In genomic region chr17:7484067-7484963, GRCh38 we compare ENCODE assay signal across 1 cellular context.
A peak's percentile ranks its signal among the peaks of the same experiment; 100 is the strongest.
TF ChIP-seq lines count a peak whose summit lies in the region.

TSS of gene POLR2A (plus strand) at chr17:7484366.

TF ChIP-seq in K562, 482 proteins besides CTCF, POLR2A, EP300 and RAD21 (continued from another document and continues in another):
- TF ChIP-seq EZH2 (IDR thresholded peaks at IDR 0.05; ENCODE audit: borderline replicate concordance, low read depth, low read length): no peak
- no peak for TF ChIP-seq HNRNPK (IDR thresholded peaks at IDR 0.05; ENCODE audit: low read depth, low read length, poor library complexity, severe bottlenecking)
- TF ChIP-seq HNRNPH1 (optimal IDR thresholded peaks at IDR 0.05; ENCODE audit: low read depth, low read length): no peak
- no peak; the same call in 1 of the 2 replicates for TF ChIP-seq HDAC2 (IDR thresholded peaks at IDR 0.05)
- no peak for TF ChIP-seq ZNF561 (CRISPR knock-in tag; conservative IDR thresholded peaks at IDR 0.05)
- TF ChIP-seq PTBP1 (IDR thresholded peaks at IDR 0.05; ENCODE audit: low read depth, low read length): no peak
- peak; percentile 93 for TF ChIP-seq OTX1 (CRISPR knock-in tag; IDR thresholded peaks at IDR 0.05)
- TF ChIP-seq CHD2 (IDR thresholded peaks at IDR 0.05; ENCODE audit: low read depth, low read length): peak; percentile 36; the same call in 1 of the 2 replicates
- peak; percentile 94 for TF ChIP-seq ZNF263 (CRISPR knock-in tag; IDR thresholded peaks at IDR 0.05; ENCODE audit: borderline replicate concordance)
- peak; percentile 3; the same call in 1 of the 2 replicates for TF ChIP-seq CBFA2T3 (IDR thresholded peaks at IDR 0.05)
- TF ChIP-seq TEAD1 (CRISPR knock-in tag; IDR thresholded peaks at IDR 0.05): peak in 1 of 2 experiments; percentile 15; a peak in 1 of 4 replicates
- no peak for TF ChIP-seq SRF (CRISPR knock-in tag; IDR thresholded peaks at IDR 0.05)
- TF ChIP-seq, protein P1, sequence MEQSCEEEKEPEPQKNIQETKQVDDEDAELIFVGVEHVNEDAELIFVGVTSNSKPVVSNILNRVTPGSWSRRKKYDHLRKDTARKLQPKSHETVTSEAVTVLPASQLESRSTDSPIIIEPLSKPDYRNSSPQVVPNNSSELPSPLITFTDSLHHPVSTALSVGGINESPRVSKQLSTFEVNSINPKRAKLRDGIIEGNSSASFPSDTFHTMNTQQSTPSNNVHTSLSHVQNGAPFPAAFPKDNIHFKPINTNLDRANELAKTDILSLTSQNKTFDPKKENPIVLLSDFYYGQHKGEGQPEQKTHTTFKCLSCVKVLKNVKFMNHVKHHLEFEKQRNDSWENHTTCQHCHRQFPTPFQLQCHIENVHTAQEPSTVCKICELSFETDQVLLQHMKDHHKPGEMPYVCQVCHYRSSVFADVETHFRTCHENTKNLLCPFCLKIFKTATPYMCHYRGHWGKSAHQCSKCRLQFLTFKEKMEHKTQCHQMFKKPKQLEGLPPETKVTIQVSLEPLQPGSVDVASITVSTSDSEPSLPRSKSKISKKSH (CRISPR knock-in tag; IDR thresholded peaks at IDR 0.05): no peak
- TF ChIP-seq, protein P2, sequence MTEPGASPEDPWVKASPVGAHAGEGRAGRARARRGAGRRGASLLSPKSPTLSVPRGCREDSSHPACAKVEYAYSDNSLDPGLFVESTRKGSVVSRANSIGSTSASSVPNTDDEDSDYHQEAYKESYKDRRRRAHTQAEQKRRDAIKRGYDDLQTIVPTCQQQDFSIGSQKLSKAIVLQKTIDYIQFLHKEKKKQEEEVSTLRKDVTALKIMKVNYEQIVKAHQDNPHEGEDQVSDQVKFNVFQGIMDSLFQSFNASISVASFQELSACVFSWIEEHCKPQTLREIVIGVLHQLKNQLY (CRISPR knock-in tag; conservative IDR thresholded peaks at IDR 0.05): 0 out of 4 replicates have a peak, but pooled peaks of 1 of the 2 experiments have one; percentile 69
- peak; percentile 21; the same call in 1 of the 2 replicates for TF ChIP-seq TEAD4 (IDR thresholded peaks at IDR 0.05; ENCODE audit: low read length)
- no peak for TF ChIP-seq TEAD4 (CRISPR knock-in tag; IDR thresholded peaks at IDR 0.05; ENCODE audit: borderline replicate concordance)
- TF ChIP-seq NFRKB (IDR thresholded peaks at IDR 0.05; ENCODE audit: low read depth): peak; percentile 69; the same call in 1 of the 2 replicates
- no peak; the same call in 1 of the 2 replicates for TF ChIP-seq ARID3A (IDR thresholded peaks at IDR 0.05; ENCODE audit: borderline replicate concordance, low read depth, low read length)
- TF ChIP-seq CTBP1 (IDR thresholded peaks at IDR 0.05; ENCODE audit: borderline replicate concordance): peak; percentile 52; the same call in 1 of the 2 replicates
- TF ChIP-seq PHB2 (IDR thresholded peaks at IDR 0.05; ENCODE audit: low read depth): no peak
- peak; percentile 85 for TF ChIP-seq ZNF589 (CRISPR knock-in tag; IDR thresholded peaks at IDR 0.05; ENCODE audit: low read depth)
- TF ChIP-seq, protein P3, sequence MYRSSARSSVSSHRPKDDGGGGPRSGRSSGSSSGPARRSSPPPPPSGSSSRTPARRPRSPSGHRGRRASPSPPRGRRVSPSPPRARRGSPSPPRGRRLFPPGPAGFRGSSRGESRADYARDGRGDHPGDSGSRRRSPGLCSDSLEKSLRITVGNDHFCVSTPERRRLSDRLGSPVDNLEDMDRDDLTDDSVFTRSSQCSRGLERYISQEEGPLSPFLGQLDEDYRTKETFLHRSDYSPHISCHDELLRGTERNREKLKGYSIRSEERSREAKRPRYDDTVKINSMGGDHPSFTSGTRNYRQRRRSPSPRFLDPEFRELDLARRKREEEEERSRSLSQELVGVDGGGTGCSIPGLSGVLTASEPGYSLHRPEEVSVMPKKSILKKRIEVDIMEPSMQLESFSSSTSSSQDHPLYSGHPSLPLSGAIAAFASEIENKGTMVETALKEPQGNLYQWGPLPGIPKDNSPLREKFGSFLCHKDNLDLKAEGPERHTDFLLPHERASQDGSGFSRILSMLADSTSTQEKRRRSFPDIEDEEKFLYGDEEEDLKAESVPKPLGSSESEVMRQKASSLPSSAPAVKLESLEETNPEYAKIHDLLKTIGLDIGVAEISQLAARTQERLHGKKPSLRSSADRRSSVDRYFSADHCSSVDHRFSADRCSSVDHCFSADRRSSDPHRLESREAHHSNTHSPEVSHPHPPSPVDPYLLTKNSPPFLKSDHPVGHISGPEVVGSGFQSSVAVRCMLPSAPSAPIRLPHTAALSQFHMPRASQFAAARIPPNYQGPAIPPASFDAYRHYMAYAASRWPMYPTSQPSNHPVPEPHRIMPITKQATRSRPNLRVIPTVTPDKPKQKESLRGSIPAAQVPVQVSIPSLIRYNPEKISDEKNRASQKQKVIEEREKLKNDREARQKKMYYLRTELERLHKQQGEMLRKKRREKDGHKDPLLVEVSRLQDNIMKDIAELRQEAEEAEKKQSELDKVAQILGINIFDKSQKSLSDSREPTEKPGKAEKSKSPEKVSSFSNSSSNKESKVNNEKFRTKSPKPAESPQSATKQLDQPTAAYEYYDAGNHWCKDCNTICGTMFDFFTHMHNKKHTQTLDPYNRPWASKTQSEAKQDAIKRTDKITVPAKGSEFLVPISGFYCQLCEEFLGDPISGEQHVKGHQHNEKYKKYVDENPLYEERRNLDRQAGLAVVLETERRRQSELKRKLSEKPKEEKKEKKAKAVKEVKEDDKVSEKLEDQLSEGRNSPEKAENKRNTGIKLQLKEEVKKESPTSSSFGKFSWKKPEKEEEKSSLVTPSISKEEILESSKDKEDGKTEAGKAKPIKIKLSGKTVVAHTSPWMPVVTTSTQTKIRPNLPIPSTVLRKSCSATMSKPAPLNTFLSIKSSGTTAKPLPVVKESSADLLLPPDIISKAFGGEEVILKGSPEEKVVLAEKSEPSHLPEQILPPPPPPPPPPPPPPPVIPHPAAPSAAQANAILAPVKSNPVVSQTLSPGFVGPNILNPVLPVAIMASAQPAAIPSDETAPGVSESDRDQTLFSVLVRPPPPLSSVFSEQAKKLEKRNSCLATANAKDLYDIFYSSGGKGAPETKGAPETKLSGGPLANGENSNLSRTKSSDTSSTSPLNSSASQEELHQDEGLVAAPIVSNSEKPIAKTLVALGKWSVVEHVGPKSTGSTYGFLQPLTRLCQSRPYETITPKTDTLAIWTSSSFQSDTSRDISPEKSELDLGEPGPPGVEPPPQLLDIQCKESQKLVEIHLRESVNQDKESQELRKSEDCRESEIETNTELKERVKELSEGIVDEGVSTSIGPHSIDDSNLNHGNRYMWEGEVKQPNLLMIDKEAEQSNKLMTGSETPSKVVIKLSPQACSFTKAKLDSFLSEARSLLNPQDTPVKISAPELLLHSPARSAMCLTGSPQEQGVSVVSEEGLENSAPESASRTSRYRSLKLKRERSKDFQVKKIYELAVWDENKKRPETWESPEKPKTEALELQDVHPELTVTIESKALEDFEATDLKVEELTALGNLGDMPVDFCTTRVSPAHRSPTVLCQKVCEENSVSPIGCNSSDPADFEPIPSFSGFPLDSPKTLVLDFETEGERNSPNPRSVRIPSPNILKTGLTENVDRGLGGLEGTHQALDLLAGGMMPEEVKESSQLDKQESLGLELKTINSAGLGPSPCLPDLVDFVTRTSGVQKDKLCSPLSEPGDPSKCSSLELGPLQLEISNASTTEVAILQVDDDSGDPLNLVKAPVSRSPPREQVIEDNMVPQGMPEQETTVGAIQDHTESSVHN (IDR thresholded peaks at IDR 0.05; ENCODE audit: borderline replicate concordance in 1 of 2, low read depth in 1 of 2): peak in 1 of 2 experiments; percentile 72; a peak in 2 of 4 replicates
- no peak for TF ChIP-seq ETV5 (CRISPR knock-in tag; IDR thresholded peaks at IDR 0.05; ENCODE audit: low read depth)
- TF ChIP-seq NRF1 (conservative IDR thresholded peaks at IDR 0.05 in 1 of 2, IDR thresholded peaks at IDR 0.05 in 1 of 2): peak; percentile 96 to 97
- no peak for TF ChIP-seq POLR3A (IDR thresholded peaks at IDR 0.05; ENCODE audit: borderline replicate concordance, extremely low read depth, insufficient read depth, insufficient read length)
- no peak for TF ChIP-seq MTF1 (CRISPR knock-in tag; IDR thresholded peaks at IDR 0.05; ENCODE audit: borderline replicate concordance)
- TF ChIP-seq ZNF134 (CRISPR knock-in tag; conservative IDR thresholded peaks at IDR 0.05): no peak
- TF ChIP-seq ZNF707 (CRISPR knock-in tag; conservative IDR thresholded peaks at IDR 0.05): no peak
- no peak for TF ChIP-seq ZNF175 (CRISPR knock-in tag; IDR thresholded peaks at IDR 0.05; ENCODE audit: low read depth)
- TF ChIP-seq RNF2 (IDR thresholded peaks at IDR 0.05): no peak; the same call in 1 of the 2 replicates
- no peak for TF ChIP-seq SRSF9 (IDR thresholded peaks at IDR 0.05; ENCODE audit: borderline replicate concordance, low read depth, low read length)
- no peak for TF ChIP-seq SIX5 (IDR thresholded peaks at IDR 0.05; ENCODE audit: borderline replicate concordance in 1 of 2, insufficient read depth in 1 of 2, low read depth in 1 of 2, low read length in 2 of 2)
- TF ChIP-seq CUX1 (CRISPR knock-in tag; IDR thresholded peaks at IDR 0.05): no peak
- TF ChIP-seq ZNF655 (CRISPR knock-in tag; IDR thresholded peaks at IDR 0.05): no peak
- TF ChIP-seq TRIM28 (IDR thresholded peaks at IDR 0.05): no peak
- TF ChIP-seq GMEB1 (CRISPR knock-in tag; IDR thresholded peaks at IDR 0.05): no peak
- TF ChIP-seq SRSF3 (IDR thresholded peaks at IDR 0.05; ENCODE audit: insufficient read depth, low read length): no peak
- TF ChIP-seq NBN (IDR thresholded peaks at IDR 0.05; ENCODE audit: low read depth): peak; percentile 86; the same call in 1 of the 2 replicates
- TF ChIP-seq BRD9 (IDR thresholded peaks at IDR 0.05; ENCODE audit: low read depth, partially characterized antibody): peak; percentile 80
